ENCODE assay signal across 9 cellular contexts in the genomic region with DNA sequence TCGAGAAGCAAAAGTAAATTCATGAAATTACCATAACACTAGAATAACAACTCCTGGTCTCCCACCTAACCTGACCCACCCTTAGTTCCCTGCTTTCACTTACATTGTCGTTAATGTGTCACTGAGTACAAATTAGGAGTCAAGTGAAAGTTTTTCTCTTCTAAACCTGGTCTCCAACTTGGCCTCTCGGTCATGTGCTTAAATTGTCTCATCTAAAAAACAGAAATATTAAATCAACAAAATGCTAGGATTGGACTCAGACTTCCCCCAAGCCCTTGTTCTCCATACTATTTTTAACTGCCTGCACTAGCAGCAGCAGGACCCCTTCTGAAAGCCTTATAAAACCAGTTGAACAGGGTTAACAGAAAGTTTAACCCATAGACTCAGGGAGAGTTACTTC. TPM values are rescaled to one million over a fixed set of nuclear protein-coding genes. Genes with fewer than 3 reads are reported as not detected.
DNase-seq lines count a peak whose midpoint lies in the region; ATAC-seq and TF ChIP-seq lines count a peak whose summit lies in the region.
"Had no signal": no experiment of that assay in that cellular context is flagged by ENCODE, and none has a peak within 500 bp of the region (broad histone marks: within the 10 kb centered on the region; RNA-seq: fewer than 3 reads in every experiment).

No MANE protein-coding gene starts in this region.

- WGBS in aorta, 2 donors = 40 to 42% methylated on average over 3 of the region's 3 CpGs

- no peak for TF ChIP-seq CTCF in GM12875 (IDR thresholded peaks at IDR 0.05; ENCODE audit: borderline replicate concordance, insufficient read depth, low read depth, low read length)

- no peaks in the 10 kb centered on the region for H3K9me3 ChIP-seq in aorta (ENCODE audit: control insufficient read depth, low read length)

- H3K4me3 ChIP-seq in ACC112 (ENCODE audit: low read depth, low read length) (peak overlapping the region; percentile 91), GM12875 (ENCODE audit: low read depth, low read length) (peak overlapping the region; percentile 17), aorta (ENCODE audit: low read length in 2 of 2) (no peak overlapping the region)

- H2AFZ ChIP-seq in ACC112 (ENCODE audit: low read length, unreplicated experiment) = peak overlapping the region; percentile 81

- peak overlapping the region; percentile 99 for H3K27ac Mint-ChIP-seq in activated naive CD8-positive, alpha-beta T cell treated with anti-CD3 and anti-CD28 coated beads, Interleukin-2, amount 10 ng/mL, durations not matched to agents 7 days and 5 days
- peak overlapping the region; percentile 95 to 100 (median 100) for H3K27ac Mint-ChIP-seq in naive B cell

- H3K4me1 ChIP-seq in ACC112 (ENCODE audit: control insufficient read depth, insufficient read depth, low read length, unreplicated experiment) (peaks cover 12% of the 10 kb centered on the region), aorta (ENCODE audit: control insufficient read depth in 1 of 2, insufficient read depth in 2 of 2, low read length in 2 of 2) (no peaks in the 10 kb centered on the region)

- POLR2A ChIA-PET in activated naive CD8-positive, alpha-beta T cell treated with anti-CD3 and anti-CD28 coated beads, Interleukin-2, amount 10 ng/mL, durations not matched to agents 7 days and 5 days (lab: Charles Lee) = interaction anchor here (0.7 to 7.1 kb wide), 13 partner anchors 12 to 258 kb away, joined by 3 to 311 read pairs (median 26); no protein-coding TSS in a partner anchor

- peaks cover 15% of the 10 kb centered on the region for H3K36me3 ChIP-seq in ACC112 (ENCODE audit: insufficient read depth, low read length)
- H3K36me3 ChIP-seq in aorta (ENCODE audit: control insufficient read depth in 1 of 2, insufficient read depth in 2 of 2, low read length in 1 of 2) = no peaks in the 10 kb centered on the region

- peaks cover 24% of the 10 kb centered on the region for H3K4me1 Mint-ChIP-seq in activated naive CD8-positive, alpha-beta T cell treated with anti-CD3 and anti-CD28 coated beads, Interleukin-2, amount 10 ng/mL, durations not matched to agents 7 days and 5 days
- H3K4me1 Mint-ChIP-seq in naive B cell = peaks cover 40 to 48% (median 43%) of the 10 kb centered on the region in 3 donors

- peak overlapping the region; percentile 88 for H3K4me3 Mint-ChIP-seq in activated naive CD8-positive, alpha-beta T cell treated with anti-CD3 and anti-CD28 coated beads, Interleukin-2, amount 10 ng/mL, durations not matched to agents 7 days and 5 days
- peak overlapping the region; percentile 96 to 100 (median 100) for H3K4me3 Mint-ChIP-seq in naive B cell

- H3K36me3 Mint-ChIP-seq in activated naive CD8-positive, alpha-beta T cell treated with anti-CD3 and anti-CD28 coated beads, Interleukin-2, amount 10 ng/mL, durations not matched to agents 7 days and 5 days = peaks cover 53% of the 10 kb centered on the region
- peaks cover 49 to 54% of the 10 kb centered on the region in 2 donors for H3K36me3 Mint-ChIP-seq in naive B cell

- ATAC-seq in activated naive CD8-positive, alpha-beta T cell treated with anti-CD3 and anti-CD28 coated beads, Interleukin-2, amount 10 ng/mL, durations not matched to agents 7 days and 5 days (ENCODE audit: low read depth) = no peak
- ATAC-seq in naive B cell (ENCODE audit: low read depth in 2 of 2) = no peak
- no peak for ATAC-seq in HG02981 (IDR thresholded peaks at IDR 0.05; ENCODE audit: unreplicated experiment)
- no peak for ATAC-seq in aorta (ENCODE audit: low FRiP score)

- H3K27me3 Mint-ChIP-seq in activated naive CD8-positive, alpha-beta T cell treated with anti-CD3 and anti-CD28 coated beads, Interleukin-2, amount 10 ng/mL, durations not matched to agents 7 days and 5 days = no peaks in the 10 kb centered on the region
- H3K27me3 Mint-ChIP-seq in naive B cell = no peaks in the 10 kb centered on the region

- intact Hi-C loops in aorta (cut with DNase I) = loop anchor here (5.0 to 10.0 kb wide), 5 partner anchors 60 to 765 kb away; no protein-coding TSS in a partner anchor

- H3K27ac ChIP-seq in ACC112 (ENCODE audit: low read depth, low read length) = peak overlapping the region; percentile 60
- H3K27ac ChIP-seq in aorta (ENCODE audit: low read depth in 1 of 2, low read length in 2 of 2) = no peak overlapping the region

- peaks cover 31% of the 10 kb centered on the region for H3K79me2 ChIP-seq in ACC112 (ENCODE audit: control insufficient read depth, insufficient read depth, low read length, unreplicated experiment)

- H3K9me3 Mint-ChIP-seq in activated naive CD8-positive, alpha-beta T cell treated with anti-CD3 and anti-CD28 coated beads, Interleukin-2, amount 10 ng/mL, durations not matched to agents 7 days and 5 days = peaks cover 2% of the 10 kb centered on the region
- H3K9me3 Mint-ChIP-seq in naive B cell = peaks cover 0 to 7% (median 3%) of the 10 kb centered on the region in 7 donors

- H3K27me3 ChIP-seq in ACC112 (ENCODE audit: insufficient read depth, low read length) (no peaks in the 10 kb centered on the region), aorta (ENCODE audit: control insufficient read depth in 1 of 2, insufficient read depth in 2 of 2, low read length in 1 of 2) (no peaks in the 10 kb centered on the region)

- DNase-seq in activated naive CD8-positive, alpha-beta T cell treated with anti-CD3 and anti-CD28 coated beads, Interleukin-2, amount 10 ng/mL, durations not matched to agents 7 days and 5 days = no peak
- no peak for DNase-seq in naive B cell
- DNase-seq in NCI-H1105 treated with DMSO at 0.1 percent for 48 hours (lab: John Stamatoyannopoulos, UW) = no peak
- DNase-seq in aorta = no peak
- no peak for DNase-seq in HK-2 (ENCODE audit: unreplicated experiment)
- DNase-seq: SHP77 treated with DMSO at 0.1 percent for 48 hours had no signal

RNA-seq across cellular contexts. Expression of gene BTG1, which starts 1.8 kb away (rescaled TPM):
- total RNA-seq in activated naive CD8-positive, alpha-beta T cell treated with anti-CD3 and anti-CD28 coated beads, Interleukin-2, amount 10 ng/mL, durations not matched to agents 7 days and 5 days = 100 to 1,000 TPM; 249 to 255 TPM
- polyA plus RNA-seq in naive B cell (ENCODE audit: low read depth in 6 of 6) = 1,000 to 10,000 TPM in 3 of 6 donors, 100 to 1,000 TPM in 3; 644 to 1,809 (median 1,004) TPM
- total RNA-seq in aorta = 10 to 100 TPM; 81.0 to 86.9 TPM
- polyA plus RNA-seq in aorta = 10 to 100 TPM; 25.7 to 46.1 TPM

Comparison
In these comparisons a context has a peak if more than half of its experiments do, and no peak if none do; other contexts are left out.
1. H3K4me3 ChIP-seq: peak in ACC112 (single experiment) and GM12875 (single experiment); none in aorta (0 of 2).